8 cellular contexts compared by ENCODE assay signal in the genomic region with DNA sequence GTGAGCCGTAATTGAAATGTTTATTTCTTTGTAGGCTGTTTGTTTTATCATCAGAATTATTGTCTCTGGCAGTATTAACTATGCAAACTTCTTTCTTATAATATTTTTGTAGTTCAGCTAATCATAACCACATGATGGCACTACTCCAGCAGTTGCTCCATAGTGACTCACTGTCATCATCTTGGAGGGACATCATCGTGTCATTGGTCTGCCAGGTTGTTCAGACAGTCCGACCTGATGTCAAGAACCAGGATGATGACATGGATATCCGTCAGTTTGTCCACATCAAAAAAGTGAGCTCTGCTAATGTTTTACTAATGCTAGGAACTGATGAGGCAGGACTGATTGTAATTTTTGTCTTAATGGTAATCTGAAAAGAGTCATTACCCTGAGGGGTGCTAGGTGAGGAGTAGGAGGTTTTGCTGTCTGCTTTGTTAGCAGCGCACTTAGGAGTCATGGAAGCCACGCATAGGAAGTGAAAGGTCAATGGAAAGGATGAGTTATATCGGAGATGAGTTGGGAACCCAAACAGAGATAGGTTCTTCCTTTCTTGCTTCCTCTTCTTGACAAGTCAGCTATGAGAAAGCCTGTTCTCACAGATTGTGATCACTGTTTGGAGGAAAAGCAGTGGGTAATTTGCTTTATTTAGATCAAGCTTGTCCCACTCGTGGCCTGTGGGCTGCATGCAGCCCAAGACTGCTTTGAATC. TPM values are rescaled to one million over a fixed set of nuclear protein-coding genes. Genes with fewer than 3 reads are reported as not detected.
DNase-seq lines count a peak whose midpoint lies in the region; ATAC-seq and TF ChIP-seq lines count a peak whose summit lies in the region.

No MANE protein-coding gene starts in this region.

- H3T11ph ChIP-seq in H9 (ENCODE audit: low read length), result no peak overlapping the region

- no peak overlapping the region for H3K9ac ChIP-seq in H9 (ENCODE audit: extremely low read depth, insufficient read length, low read length)

- H3K27me3 ChIP-seq in H9 (ENCODE audit: insufficient read depth, low read length), result no peaks in the 10 kb centered on the region

- no peak for TF ChIP-seq CTCF in GM13976 (IDR thresholded peaks at IDR 0.05; ENCODE audit: borderline replicate concordance, control extremely low read depth, extremely low read depth, insufficient read depth, missing control alignments)
- TF ChIP-seq CTCF in H9 (conservative IDR thresholded peaks at IDR 0.05), result no peak

- H3K4me1 Mint-ChIP-seq in H9, result no peaks in the 10 kb centered on the region

- no peak overlapping the region for H2BK120ac ChIP-seq in H9 (ENCODE audit: low read depth, low read length, poor library complexity, severe bottlenecking)

- H3K14ac ChIP-seq in H9 (ENCODE audit: insufficient read depth, low read length), result no peak overlapping the region

- no peaks in the 10 kb centered on the region for H4K20me1 ChIP-seq in H9 (ENCODE audit: control insufficient read depth, insufficient read depth, insufficient read length)

- no peaks in the 10 kb centered on the region for H3K4me1 ChIP-seq in H9 (ENCODE audit: insufficient read depth, low read length)

- H4K5ac ChIP-seq in H9 (ENCODE audit: insufficient read length, low read depth, low read length), result no peak overlapping the region

- H3K9me3 ChIP-seq in H9 (ENCODE audit: control insufficient read depth, low read depth, low read length), result no peaks in the 10 kb centered on the region

- no peak overlapping the region for H2BK5ac ChIP-seq in H9 (ENCODE audit: insufficient read length, low read length)

- ATAC-seq in GM21619 (IDR thresholded peaks at IDR 0.05; ENCODE audit: unreplicated experiment), result peak; percentile 61
- peak; percentile 18 for ATAC-seq in left lobe of liver

- no CpG with 5 or more reads among the region's 8 CpGs for WGBS in H9 (ENCODE audit: extremely low coverage, insufficient read length, low lambda C conversion rate)

- H3K4me2 ChIP-seq in H9 (ENCODE audit: insufficient read depth, insufficient read length, low read length), result no peak overlapping the region

- H3K79me2 ChIP-seq in H9 (ENCODE audit: insufficient read depth, low read length), result no peaks in the 10 kb centered on the region

- no peak overlapping the region for H2AK5ac ChIP-seq in H9 (ENCODE audit: insufficient read length, low read length)

- H3K79me1 ChIP-seq in H9 (ENCODE audit: insufficient read depth, low read depth, low read length, poor library complexity, severe bottlenecking), result no peaks in the 10 kb centered on the region

- peak; percentile 40 for DNase-seq in GM13976 (ENCODE audit: low spot score)
- DNase-seq in HS-5 (ENCODE audit: low read depth), result peak; percentile 24
- DNase-seq in left lobe of liver (ENCODE audit: low spot score), result no peak
- DNase-seq in NCI-H2029 treated with DMSO at 0.1 percent for 48 hours (lab: John Stamatoyannopoulos, UW), result no peak
- no peak for DNase-seq in H9
- DNase-seq in NCI-H187 treated with DMSO at 0.1 percent for 48 hours (lab: John Stamatoyannopoulos, UW), result no peak
- no peak for DNase-seq in NCI-H1092 (lab: John Stamatoyannopoulos, UW)

- no peak overlapping the region for H2BK12ac ChIP-seq in H9 (ENCODE audit: insufficient read length, low read depth, low read length)

- no peak overlapping the region for H3K4ac ChIP-seq in H9 (ENCODE audit: low read depth, low read length)

- no peak overlapping the region for H3K27ac Mint-ChIP-seq in H9

- H2BK20ac ChIP-seq in H9 (ENCODE audit: low read depth, low read length, poor library complexity, severe bottlenecking), result no peak overlapping the region

- H3K23me2 ChIP-seq in H9 (ENCODE audit: insufficient read length, low read depth, low read length, poor library complexity, severe bottlenecking), result no peaks in the 10 kb centered on the region

- no peak overlapping the region for H3K18ac ChIP-seq in H9 (ENCODE audit: insufficient read length, low read depth, low read length)

- H3K27ac ChIP-seq in H9 (ENCODE audit: insufficient read length, low read depth, low read length), result no peak overlapping the region

- H3K9me3 Mint-ChIP-seq in H9, result no peaks in the 10 kb centered on the region

- in situ Hi-C loops in GM13976 (cut with MboI; ENCODE audit: low sequenced_read_pairs, unreplicated experiment), result no loop called here

- H3K56ac ChIP-seq in H9 (ENCODE audit: insufficient read length, low read depth, low read length), result no peak overlapping the region

- no peak overlapping the region for H4K8ac ChIP-seq in H9 (replicated peaks; ENCODE audit: insufficient read length, low read depth, low read length)

- no peak overlapping the region for H3K23ac ChIP-seq in H9 (ENCODE audit: insufficient read length, low read depth, low read length)

- peaks cover 15 to 47% (median 34%) of the 10 kb centered on the region in 3 experiments; a peak in 6 of 7 replicates for H3K36me3 Mint-ChIP-seq in H9 (ENCODE audit: insufficient read depth in 1 of 3, low read depth in 3 of 3)

- H3K27me3 Mint-ChIP-seq in H9 (ENCODE audit: low read depth), result no peaks in the 10 kb centered on the region

- H4K91ac ChIP-seq in H9 (ENCODE audit: insufficient read length, low read depth, low read length), result no peak overlapping the region

- H2AFZ ChIP-seq in H9 (ENCODE audit: low read length), result no peak overlapping the region

- no peak overlapping the region for H3K4me3 Mint-ChIP-seq in H9

- no peak overlapping the region for H2BK15ac ChIP-seq in H9 (ENCODE audit: low read depth, low read length)

RNA-seq across cellular contexts. Expression of gene PIKFYVE, which starts 49.2 kb away (rescaled TPM):
- total RNA-seq in left lobe of liver, result 12.8 TPM
- 25.7 and 27.2 TPM in 2 replicates for total RNA-seq in H9 (2021)

Comparison
In these comparisons a context has a peak if more than half of its experiments do, and no peak if none do; other contexts are left out.
1. DNase-seq: peak in GM13976 (single experiment) and HS-5 (single experiment); none in left lobe of liver (single experiment), NCI-H2029 treated with DMSO at 0.1 percent for 48 hours (single experiment), H9 (single experiment), NCI-H187 treated with DMSO at 0.1 percent for 48 hours (single experiment) and NCI-H1092 (single experiment).